Comparison of ENCODE assay signal across 24 cellular contexts in genomic region chr3:31314261-31314660, GRCh38.
"Had no signal": no experiment of that assay in that cellular context is flagged by ENCODE, and none has a peak within 500 bp of the region (broad histone marks: within the 10 kb centered on the region; RNA-seq: fewer than 3 reads in every experiment).

No MANE protein-coding gene starts in this region.

- H3K4me3 ChIP-seq: MG63, PC-9, Peyer's patch, SJCRH30 had no signal

- H3K4me2 ChIP-seq: PC-9 had no signal

- H3K36me3 ChIP-seq: MG63, Peyer's patch, SJCRH30 had no signal

- DNase-seq: Karpas-422, KG1, MG63, NCI-H1092, NCI-H1105 treated with DMSO at 0.1 percent for 48 hours, NCI-H1417 treated with DMSO at 0.1 percent for 48 hours, NCI-H146, NCI-H1694 treated with DMSO at 0.1 percent for 48 hours, NCI-H1930, NCI-H2081, NCI-H2171, NCI-H226, NCI-H446, NCI-H510A, NCI-H524 treated with DMSO at 0.1 percent for 48 hours, NCI-H69, NCI-H774, PC-9, Peyer's patch, SHP77 treated with DMSO at 0.1 percent for 48 hours, SJCRH30, T-cell had no signal

- H2AFZ ChIP-seq: PC-9 had no signal

- H3K4me1 ChIP-seq: Peyer's patch, SJCRH30 had no signal

- ATAC-seq: Right ventricle myocardium inferior, SK-N-SH treated with all-trans-retinoic acid at 6 μM for 48 hours, T-cell had no signal

- H3K27me3 ChIP-seq: MG63, Peyer's patch, SJCRH30 had no signal

- H3K9me3 ChIP-seq: MG63, Peyer's patch, SJCRH30 had no signal

- H3K27ac ChIP-seq: PC-9, Peyer's patch, SJCRH30 had no signal
